In the genomic region with DNA sequence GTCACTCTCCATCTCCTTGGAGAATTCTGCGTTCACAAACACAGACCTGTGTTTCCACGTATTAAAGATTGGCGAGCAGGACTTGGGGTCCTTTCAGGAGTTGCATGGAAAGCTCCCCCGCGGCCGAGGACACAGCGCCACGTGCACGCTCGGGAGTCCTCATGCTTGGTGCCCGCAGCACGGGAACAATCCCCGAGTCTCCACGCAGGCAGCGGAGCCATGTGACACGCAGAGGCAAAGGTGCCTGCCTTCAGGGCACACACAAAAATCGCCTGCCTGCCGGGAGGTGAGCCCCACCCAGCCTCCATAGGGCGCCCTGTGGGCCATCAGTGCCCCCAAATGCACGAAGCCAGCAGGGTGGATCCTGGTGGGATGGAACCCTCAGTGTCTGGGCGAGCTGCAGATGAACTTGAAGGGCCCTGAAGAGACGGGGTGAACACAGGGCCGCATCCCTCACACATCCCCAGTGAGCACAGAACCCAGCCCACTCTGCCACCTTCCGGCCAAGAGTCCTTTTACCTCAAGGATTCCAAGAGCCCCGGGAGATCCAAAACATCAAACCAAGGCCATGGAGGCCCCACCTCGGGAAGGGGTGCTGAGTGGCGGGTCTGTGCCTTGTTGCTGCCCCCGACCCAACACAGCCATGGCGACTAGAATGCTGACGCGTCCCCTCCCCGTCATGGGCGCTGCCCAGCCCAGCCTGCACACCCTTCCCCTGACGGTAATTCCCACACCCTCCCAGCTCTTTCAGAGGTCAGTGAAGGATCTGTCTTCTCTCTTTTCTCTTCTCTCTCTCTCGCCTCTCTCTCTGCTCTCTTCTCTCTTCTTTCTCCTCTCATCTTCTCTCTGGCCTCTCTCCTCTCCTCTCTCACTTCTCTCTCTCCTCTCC, we compare ENCODE assay signal across 10 cellular contexts. TPM values are rescaled to one million over a fixed set of nuclear protein-coding genes. Genes with fewer than 3 reads are reported as not detected.
DNase-seq lines count a peak whose midpoint lies in the region; ATAC-seq and TF ChIP-seq lines count a peak whose summit lies in the region.
"Had no signal": no experiment of that assay in that cellular context is flagged by ENCODE, and none has a peak within 500 bp of the region (broad histone marks: within the 10 kb centered on the region; RNA-seq: fewer than 3 reads in every experiment).

No MANE protein-coding gene starts in this region.

- no peaks in the 10 kb centered on the region for H3K36me3 Mint-ChIP-seq in activated T-helper 2 cell treated with anti-CD3 and anti-CD28 coated beads, Interferon-gamma antibody, Interleukin-2, Interleukin-4, amounts not matched to agents 10 μg/mL and 5 μg/mL and 100 μg/mL, durations not matched to agents 14 hours and 24 hours and 36 hours (ENCODE audit: low read depth)
- H3K36me3 Mint-ChIP-seq: activated naive CD4-positive, alpha-beta T cell treated with anti-CD3 and anti-CD28 coated beads, Interleukin-2, amount 50 U/mL, for 72 hours had no signal

- no peak overlapping the region for H3K27ac Mint-ChIP-seq in activated T-helper 2 cell treated with anti-CD3 and anti-CD28 coated beads, Interferon-gamma antibody, Interleukin-2, Interleukin-4, amounts not matched to agents 10 μg/mL and 5 μg/mL and 100 μg/mL, durations not matched to agents 14 hours and 24 hours and 36 hours

- H3K4me3 ChIP-seq in choroid plexus epithelial cell (ENCODE audit: low read depth, low read length): no peak overlapping the region
- no peak overlapping the region for H3K4me3 ChIP-seq in sigmoid colon

- ATAC-seq in GM18511 (IDR thresholded peaks at IDR 0.05; ENCODE audit: unreplicated experiment): no peak

- TF ChIP-seq EP300 in sigmoid colon (IDR thresholded peaks at IDR 0.05): no peak

- intact Hi-C loops in sigmoid colon (cut with DNase I): no loop called here
- intact Hi-C loops in activated T-helper 2 cell treated with anti-CD3 and anti-CD28 coated beads, Interferon-gamma antibody, Interleukin-2, Interleukin-4, amounts not matched to agents 10 μg/mL and 5 μg/mL and 100 μg/mL, durations not matched to agents 14 hours and 24 hours and 36 hours (cut with micrococcal nuclease): no loop called here

- H3K27me3 Mint-ChIP-seq in activated T-helper 2 cell treated with anti-CD3 and anti-CD28 coated beads, Interferon-gamma antibody, Interleukin-2, Interleukin-4, amounts not matched to agents 10 μg/mL and 5 μg/mL and 100 μg/mL, durations not matched to agents 14 hours and 24 hours and 36 hours (ENCODE audit: low read depth): no peaks in the 10 kb centered on the region

- no peaks in the 10 kb centered on the region for H3K9me3 ChIP-seq in sigmoid colon

- H3K9me3 Mint-ChIP-seq in activated T-helper 2 cell treated with anti-CD3 and anti-CD28 coated beads, Interferon-gamma antibody, Interleukin-2, Interleukin-4, amounts not matched to agents 10 μg/mL and 5 μg/mL and 100 μg/mL, durations not matched to agents 14 hours and 24 hours and 36 hours: no peaks in the 10 kb centered on the region
- H3K9me3 Mint-ChIP-seq: activated naive CD4-positive, alpha-beta T cell treated with anti-CD3 and anti-CD28 coated beads, Interleukin-2, amount 50 U/mL, for 72 hours had no signal

- peaks cover 0 to 4% (median 0%) of the 10 kb centered on the region in 3 donors for H3K27me3 ChIP-seq in sigmoid colon

- WGBS in sigmoid colon, 2 donors: 55 to 67% methylated on average over 35 of the region's 35 CpGs

- DNase-seq in NCI-H526 (lab: John Stamatoyannopoulos, UW) (peak; percentile 4 to 50), NCI-H526 treated with DMSO at 0.1 percent for 48 hours (lab: John Stamatoyannopoulos, UW) (no peak), choroid plexus epithelial cell (ENCODE audit: low read depth) (peak; percentile 16), sigmoid colon (peak; percentile 56), amygdala (lab: John Stamatoyannopoulos, UW) (no peak)
- no peak for DNase-seq in activated T-helper 2 cell treated with anti-CD3 and anti-CD28 coated beads, Interferon-gamma antibody, Interleukin-2, Interleukin-4, amounts not matched to agents 10 μg/mL and 5 μg/mL and 100 μg/mL, durations not matched to agents 14 hours and 24 hours and 36 hours (ENCODE audit: low spot score)
- DNase-seq: MV-4-11 had no signal

- H3K4me3 Mint-ChIP-seq in activated T-helper 2 cell treated with anti-CD3 and anti-CD28 coated beads, Interferon-gamma antibody, Interleukin-2, Interleukin-4, amounts not matched to agents 10 μg/mL and 5 μg/mL and 100 μg/mL, durations not matched to agents 14 hours and 24 hours and 36 hours (ENCODE audit: low read depth): no peak overlapping the region

- H3K27ac ChIP-seq in sigmoid colon: no peak overlapping the region

- TF ChIP-seq CTCF in LNCAP (IDR thresholded peaks at IDR 0.05): peak; percentile 32; the same call in 1 of the 2 replicates
- no peak for TF ChIP-seq CTCF in choroid plexus epithelial cell (conservative IDR thresholded peaks at IDR 0.05; ENCODE audit: low read depth, low read length)
- TF ChIP-seq CTCF in sigmoid colon (IDR thresholded peaks at IDR 0.05): no peak

- TF ChIP-seq POLR2A in sigmoid colon (IDR thresholded peaks at IDR 0.05): no peak

- H3K4me1 ChIP-seq in sigmoid colon: peaks cover 0 to 10% (median 6%) of the 10 kb centered on the region in 4 donors

- H3K4me1 Mint-ChIP-seq in activated T-helper 2 cell treated with anti-CD3 and anti-CD28 coated beads, Interferon-gamma antibody, Interleukin-2, Interleukin-4, amounts not matched to agents 10 μg/mL and 5 μg/mL and 100 μg/mL, durations not matched to agents 14 hours and 24 hours and 36 hours (ENCODE audit: low read depth): no peaks in the 10 kb centered on the region

- H3K36me3 ChIP-seq in sigmoid colon: no peaks in the 10 kb centered on the region

RNA-seq across cellular contexts. Expression of a gene that starts 55.9 kb away (rescaled TPM):
- 1 to 10 TPM in 1 of 4 donors, under 1 TPM in 2, not detected in 1; 0.36 to 1.7 (median 0.41) TPM for total RNA-seq in sigmoid colon
- polyA plus RNA-seq in sigmoid colon: under 1 TPM in 1 of 3 donors, not detected in 2; 0.10 TPM
- total RNA-seq in activated T-helper 2 cell treated with anti-CD3 and anti-CD28 coated beads, Interferon-gamma antibody, Interleukin-2, Interleukin-4, amounts not matched to agents 10 μg/mL and 5 μg/mL and 100 μg/mL, durations not matched to agents 14 hours and 24 hours and 36 hours: not detected in 2 replicates

Comparison
In these comparisons a context has a peak if more than half of its experiments do, and no peak if none do; other contexts are left out.
1. DNase-seq: peak in NCI-H526 (2 of 2), choroid plexus epithelial cell (single experiment) and sigmoid colon (single experiment); none in NCI-H526 treated with DMSO at 0.1 percent for 48 hours (single experiment), activated T-helper 2 cell treated with anti-CD3 and anti-CD28 coated beads, Interferon-gamma antibody, Interleukin-2, Interleukin-4, amounts not matched to agents 10 μg/mL and 5 μg/mL and 100 μg/mL, durations not matched to agents 14 hours and 24 hours and 36 hours (single experiment) and amygdala (0 of 56).